Comparison of ENCODE assay signal across 8 cellular contexts in the genomic region with DNA sequence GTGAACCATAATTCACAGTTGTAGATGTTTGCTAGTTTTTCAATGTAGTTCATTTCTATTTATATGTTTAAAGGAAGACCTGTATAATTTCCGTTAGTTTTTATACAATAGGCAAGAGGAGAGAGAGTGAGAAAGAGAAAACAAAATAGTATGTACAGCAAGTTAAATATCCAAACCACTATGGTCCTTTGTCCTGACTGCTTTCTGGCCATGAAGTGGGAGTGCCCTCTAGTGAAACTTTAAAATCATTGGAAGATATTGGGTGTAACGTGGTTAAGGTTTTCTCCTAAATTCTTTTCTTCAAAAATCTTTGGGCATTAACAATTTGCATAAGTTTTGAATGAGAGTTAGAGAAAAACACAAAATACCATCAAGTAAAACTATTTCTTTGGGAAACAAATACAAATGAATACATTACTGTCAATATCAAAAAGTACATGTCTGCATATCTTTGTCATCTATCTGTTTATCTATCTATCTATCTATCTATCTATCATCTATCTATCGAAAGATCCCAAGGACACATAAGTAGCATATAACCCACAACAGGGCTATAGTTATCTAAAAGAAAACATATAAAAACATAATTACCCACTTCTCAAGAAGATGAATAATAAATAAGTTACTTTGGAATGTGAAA.
A peak's percentile ranks its signal among the peaks of the same experiment; 100 is the strongest.
DNase-seq lines count a peak whose midpoint lies in the region; ATAC-seq, FAIRE-seq and TF ChIP-seq lines count a peak whose summit lies in the region.

No MANE protein-coding gene starts in this region.

- in situ Hi-C loops in KBM-7 (cut with MboI; ENCODE audit: low pct_unique_long_range_greater_than_20kb, low sequenced_read_pairs): no loop called here

- no peak for DNase-seq in D721Med (ENCODE audit: insufficient read length, low spot score)
- DNase-seq in KBM-7: peak; percentile 7
- DNase-seq in RKO (ENCODE audit: low spot score): peak; percentile 50
- DNase-seq in frontal cortex (ENCODE audit: low spot score in 2 of 2): peak; percentile 24 to 30
- DNase-seq in KG1 (lab: John Stamatoyannopoulos, UW): no peak

- TF ChIP-seq CTCF in D721Med (IDR thresholded peaks at IDR 0.05; ENCODE audit: insufficient read depth, missing control alignments): peak; percentile 72

- H3K27ac ChIP-seq in temporal lobe (ENCODE audit: low read depth, low read length): peak overlapping the region; percentile 38

- ATAC-seq in HG03457 (IDR thresholded peaks at IDR 0.05; ENCODE audit: unreplicated experiment) (no peak), HG03159 (IDR thresholded peaks at IDR 0.05; ENCODE audit: unreplicated experiment) (no peak)

- no peak for FAIRE-seq in D721Med (lab: Jason Lieb, UNC)
- FAIRE-seq in frontal cortex (lab: Jason Lieb, UNC): peak; percentile 94

Comparison
In these comparisons a context has a peak if more than half of its experiments do, and no peak if none do; other contexts are left out.
1. DNase-seq: peak in KBM-7 (single experiment), RKO (single experiment) and frontal cortex (2 of 2); none in D721Med (single experiment) and KG1 (single experiment).